ENCODE assay signal across 8 cellular contexts in the genomic region with DNA sequence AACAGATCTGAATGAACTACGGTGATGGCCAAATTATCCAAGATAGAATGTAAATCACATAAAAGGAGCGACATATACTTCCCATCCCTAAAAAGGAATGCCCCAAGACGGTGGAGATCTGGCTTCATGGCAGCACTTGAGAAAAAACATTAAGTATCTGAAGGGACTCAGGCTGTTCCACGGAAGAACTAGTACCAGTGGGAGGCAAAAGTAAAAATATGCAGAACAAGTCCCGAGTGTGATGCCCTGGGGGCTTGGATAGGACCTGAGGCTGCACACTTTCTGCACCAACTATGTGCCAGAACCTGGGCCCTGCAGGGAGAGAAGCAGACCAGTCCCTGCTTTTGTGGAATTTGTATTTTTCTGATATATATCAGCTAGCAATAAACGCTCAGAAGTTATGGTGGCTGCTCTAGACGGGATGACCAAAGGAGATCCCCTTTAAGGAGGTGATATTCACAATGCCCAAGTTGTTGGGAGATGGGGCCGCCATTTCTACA. TPM values are rescaled to one million over a fixed set of nuclear protein-coding genes. Genes with fewer than 3 reads are reported as not detected.
A peak's percentile ranks its signal among the peaks of the same experiment; 100 is the strongest.
DNase-seq lines count a peak whose midpoint lies in the region; ATAC-seq and TF ChIP-seq lines count a peak whose summit lies in the region.

No MANE protein-coding gene starts in this region.

- POLR2A ChIA-PET in activated CD8-positive, alpha-beta T cell treated with anti-CD3 and anti-CD28 coated beads for 36 hours (lab: Charles Lee), result interaction anchor here (0.6 to 7.3 kb wide), 15 partner anchors 9 to 1665 kb away, joined by 3 to 78 read pairs (median 5); a partner anchor contains a TSS

- peaks cover 34% of the 10 kb centered on the region for H3K36me3 Mint-ChIP-seq in activated CD8-positive, alpha-beta T cell treated with anti-CD3 and anti-CD28 coated beads for 36 hours (ENCODE audit: low read depth)
- H3K36me3 Mint-ChIP-seq in immature natural killer cell, result peaks cover 0 to 8% (median 0%) of the 10 kb centered on the region in 3 donors

- no peaks in the 10 kb centered on the region for H3K27me3 Mint-ChIP-seq in activated CD8-positive, alpha-beta T cell treated with anti-CD3 and anti-CD28 coated beads for 36 hours
- H3K27me3 Mint-ChIP-seq in immature natural killer cell (ENCODE audit: low read depth in 3 of 3), result peaks cover 13 to 27% (median 14%) of the 10 kb centered on the region in 3 donors

- peak; percentile 4 for ATAC-seq in activated CD8-positive, alpha-beta T cell treated with anti-CD3 and anti-CD28 coated beads for 36 hours

- TF ChIP-seq CTCF in activated CD8-positive, alpha-beta T cell treated with anti-CD3 and anti-CD28 coated beads for 36 hours (IDR thresholded peaks at IDR 0.05), result no peak

- H3K27ac Mint-ChIP-seq in activated CD8-positive, alpha-beta T cell treated with anti-CD3 and anti-CD28 coated beads for 36 hours, result peak overlapping the region; percentile 92
- peak overlapping the region; percentile 91 to 97 (median 94) for H3K27ac Mint-ChIP-seq in immature natural killer cell

- peak overlapping the region; percentile 93 for H3K27ac ChIP-seq in temporal lobe (ENCODE audit: low read depth, low read length)

- intact Hi-C loops in activated CD8-positive, alpha-beta T cell treated with anti-CD3 and anti-CD28 coated beads for 36 hours (cut with micrococcal nuclease), result loop anchor here (2.0 to 5.0 kb wide), 2 partner anchors 35 to 50 kb away; a partner anchor contains a TSS

- no peaks in the 10 kb centered on the region for H3K9me3 Mint-ChIP-seq in activated CD8-positive, alpha-beta T cell treated with anti-CD3 and anti-CD28 coated beads for 36 hours
- H3K9me3 Mint-ChIP-seq in immature natural killer cell, result no peaks in the 10 kb centered on the region

- peak overlapping the region; percentile 88 for H3K4me3 Mint-ChIP-seq in activated CD8-positive, alpha-beta T cell treated with anti-CD3 and anti-CD28 coated beads for 36 hours
- peak overlapping the region; percentile 95 to 97 (median 96) for H3K4me3 Mint-ChIP-seq in immature natural killer cell

- CTCF ChIA-PET in activated CD8-positive, alpha-beta T cell treated with anti-CD3 and anti-CD28 coated beads for 36 hours (lab: Charles Lee), result interaction anchor here (0.7 to 4.9 kb wide), 20 partner anchors 9 to 329 kb away, joined by 3 to 41 read pairs (median 4); a partner anchor contains a TSS

- DNase-seq in stimulated activated CD4-positive, alpha-beta T cell treated with anti-CD3 and anti-CD28 coated beads, Interleukin-15, amount 100 ng/mL, for 24 hours, result peak; percentile 17
- DNase-seq in stimulated activated CD4-positive, alpha-beta T cell treated with anti-CD3 and anti-CD28 coated beads, Interleukin-2, amount 100 ng/mL, for 24 hours, result no peak
- peak; percentile 26 for DNase-seq in activated CD8-positive, alpha-beta T cell treated with anti-CD3 and anti-CD28 coated beads for 36 hours
- DNase-seq in immature natural killer cell, result no peak
- DNase-seq in NCI-H345 treated with DMSO at 0.1 percent for 48 hours (lab: John Stamatoyannopoulos, UW; ENCODE audit: unreplicated experiment), result no peak
- no peak for DNase-seq in NCI-H526 (lab: John Stamatoyannopoulos, UW)
- no peak for DNase-seq in NCI-H526 treated with DMSO at 0.1 percent for 48 hours (lab: John Stamatoyannopoulos, UW)

- H3K4me1 Mint-ChIP-seq in activated CD8-positive, alpha-beta T cell treated with anti-CD3 and anti-CD28 coated beads for 36 hours (ENCODE audit: low read depth), result peaks cover 61% of the 10 kb centered on the region
- peaks cover 79 to 90% of the 10 kb centered on the region in 2 donors for H3K4me1 Mint-ChIP-seq in immature natural killer cell

RNA-seq across cellular contexts. Expression of a gene that starts 0.5 kb away (rescaled TPM):
- 10 to 100 TPM; 99.0 to 99.7 TPM for total RNA-seq in activated CD8-positive, alpha-beta T cell treated with anti-CD3 and anti-CD28 coated beads for 36 hours
- polyA plus RNA-seq in immature natural killer cell, result 100 to 1,000 TPM; 226 to 318 (median 229) TPM
- 27.8 TPM for total RNA-seq in temporal lobe

RNA-seq across cellular contexts. Expression of a gene that starts 1.9 kb away (rescaled TPM):
- 1 to 10 TPM; 3.2 to 4.4 TPM for total RNA-seq in activated CD8-positive, alpha-beta T cell treated with anti-CD3 and anti-CD28 coated beads for 36 hours
- polyA plus RNA-seq in immature natural killer cell, result 10 to 100 TPM in 1 of 3 donors, 1 to 10 TPM in 2; 8.2 to 19.9 (median 9.8) TPM
- 24.1 TPM for total RNA-seq in temporal lobe

RNA-seq across cellular contexts. Expression of a gene that starts 14.4 kb away (rescaled TPM):
- total RNA-seq in activated CD8-positive, alpha-beta T cell treated with anti-CD3 and anti-CD28 coated beads for 36 hours, result 1 to 10 TPM; 5.4 to 6.2 TPM
- polyA plus RNA-seq in immature natural killer cell, result 1 to 10 TPM; 1.1 to 3.1 (median 2.2) TPM
- total RNA-seq in temporal lobe, result 3.2 TPM

RNA-seq across cellular contexts. Expression of a gene that starts 27.4 kb away (rescaled TPM):
- total RNA-seq in activated CD8-positive, alpha-beta T cell treated with anti-CD3 and anti-CD28 coated beads for 36 hours, result under 1 TPM in 1 of 2 experiments, not detected in 1; 0.29 TPM
- under 1 TPM in 1 of 3 donors, not detected in 2; 0.85 TPM for polyA plus RNA-seq in immature natural killer cell
- 0.25 TPM for total RNA-seq in temporal lobe

RNA-seq across cellular contexts. Expression of a gene that starts 52.7 kb away (rescaled TPM):
- 10 to 100 TPM; 48.0 to 49.4 TPM for total RNA-seq in activated CD8-positive, alpha-beta T cell treated with anti-CD3 and anti-CD28 coated beads for 36 hours
- 100 to 1,000 TPM in 2 of 3 donors, 10 to 100 TPM in 1; 83.5 to 145 (median 127) TPM for polyA plus RNA-seq in immature natural killer cell
- total RNA-seq in temporal lobe, result 6.1 TPM

Comparison
In these comparisons a context has a peak if more than half of its experiments do, and no peak if none do; other contexts are left out.
1. DNase-seq: peak in stimulated activated CD4-positive, alpha-beta T cell treated with anti-CD3 and anti-CD28 coated beads, Interleukin-15, amount 100 ng/mL, for 24 hours (single experiment) and activated CD8-positive, alpha-beta T cell treated with anti-CD3 and anti-CD28 coated beads for 36 hours (single experiment); none in stimulated activated CD4-positive, alpha-beta T cell treated with anti-CD3 and anti-CD28 coated beads, Interleukin-2, amount 100 ng/mL, for 24 hours (0 of 2), immature natural killer cell (0 of 3), NCI-H345 treated with DMSO at 0.1 percent for 48 hours (single experiment), NCI-H526 (0 of 2) and NCI-H526 treated with DMSO at 0.1 percent for 48 hours (single experiment).